ENCODE assay signal across 1 cellular context in the genomic region with DNA sequence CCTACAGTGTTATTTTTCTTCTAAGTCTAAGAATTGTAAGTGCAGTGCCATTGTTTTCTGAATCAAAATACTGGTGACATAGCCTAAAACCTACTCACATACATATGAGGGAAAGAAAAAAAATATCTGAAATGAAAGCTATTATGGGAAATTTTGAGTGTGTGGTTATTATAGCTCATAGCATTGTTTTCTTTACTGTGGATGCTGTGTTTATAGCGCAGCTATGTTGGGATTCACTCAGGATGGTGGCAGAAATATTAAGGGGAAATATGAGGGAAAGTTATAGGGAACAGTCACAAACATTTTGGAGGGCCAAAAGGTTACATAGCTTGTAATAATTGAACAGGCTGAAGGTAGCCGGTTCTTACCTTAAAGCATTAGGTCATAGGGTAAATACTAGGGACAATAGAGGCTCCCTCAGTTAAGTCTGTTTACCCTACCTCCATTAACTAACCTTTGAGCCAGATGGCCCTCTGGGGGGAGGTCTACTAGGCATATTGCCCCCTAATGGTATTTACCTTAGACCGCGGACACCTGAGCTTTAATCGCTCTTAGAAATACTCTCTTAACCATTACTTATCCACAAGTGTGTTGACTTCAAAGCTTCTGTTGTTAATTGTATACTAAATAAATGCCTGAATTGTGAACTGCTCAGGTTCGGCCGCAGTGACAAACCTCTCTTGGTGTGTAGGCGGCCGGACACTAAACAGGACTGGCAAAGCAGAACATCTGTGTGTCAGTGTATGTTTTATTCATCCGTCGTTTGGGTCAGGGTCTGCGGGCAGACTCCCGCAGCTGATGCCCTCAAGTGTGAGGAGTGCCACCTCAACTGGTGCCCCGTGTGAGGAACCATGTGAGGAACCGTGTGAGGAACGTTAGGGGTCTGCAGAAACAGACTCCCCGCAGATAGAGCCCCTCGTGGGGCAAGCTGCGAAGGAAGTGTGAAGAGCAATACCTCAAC.
A peak's percentile ranks its signal among the peaks of the same experiment; 100 is the strongest.
TF ChIP-seq lines count a peak whose summit lies in the region.

No MANE protein-coding gene starts in this region.

TF ChIP-seq in HepG2, 621 proteins besides CTCF, POLR2A, EP300 and RAD21 (continued from another document and continues in another):
- TF ChIP-seq, protein P1, sequence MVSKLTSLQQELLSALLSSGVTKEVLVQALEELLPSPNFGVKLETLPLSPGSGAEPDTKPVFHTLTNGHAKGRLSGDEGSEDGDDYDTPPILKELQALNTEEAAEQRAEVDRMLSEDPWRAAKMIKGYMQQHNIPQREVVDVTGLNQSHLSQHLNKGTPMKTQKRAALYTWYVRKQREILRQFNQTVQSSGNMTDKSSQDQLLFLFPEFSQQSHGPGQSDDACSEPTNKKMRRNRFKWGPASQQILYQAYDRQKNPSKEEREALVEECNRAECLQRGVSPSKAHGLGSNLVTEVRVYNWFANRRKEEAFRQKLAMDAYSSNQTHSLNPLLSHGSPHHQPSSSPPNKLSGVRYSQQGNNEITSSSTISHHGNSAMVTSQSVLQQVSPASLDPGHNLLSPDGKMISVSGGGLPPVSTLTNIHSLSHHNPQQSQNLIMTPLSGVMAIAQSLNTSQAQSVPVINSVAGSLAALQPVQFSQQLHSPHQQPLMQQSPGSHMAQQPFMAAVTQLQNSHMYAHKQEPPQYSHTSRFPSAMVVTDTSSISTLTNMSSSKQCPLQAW (CRISPR knock-in tag; IDR thresholded peaks at IDR 0.05), result peak; percentile 78; the same call in 1 of the 2 replicates
- TF ChIP-seq ZNF333 (CRISPR knock-in tag; IDR thresholded peaks at IDR 0.05; ENCODE audit: borderline replicate concordance), result no peak
- peak; percentile 64 for TF ChIP-seq FOXP1 (IDR thresholded peaks at IDR 0.05)
- TF ChIP-seq FOXP1 (CRISPR knock-in tag; IDR thresholded peaks at IDR 0.05), result peak; percentile 91
- TF ChIP-seq, protein P2, sequence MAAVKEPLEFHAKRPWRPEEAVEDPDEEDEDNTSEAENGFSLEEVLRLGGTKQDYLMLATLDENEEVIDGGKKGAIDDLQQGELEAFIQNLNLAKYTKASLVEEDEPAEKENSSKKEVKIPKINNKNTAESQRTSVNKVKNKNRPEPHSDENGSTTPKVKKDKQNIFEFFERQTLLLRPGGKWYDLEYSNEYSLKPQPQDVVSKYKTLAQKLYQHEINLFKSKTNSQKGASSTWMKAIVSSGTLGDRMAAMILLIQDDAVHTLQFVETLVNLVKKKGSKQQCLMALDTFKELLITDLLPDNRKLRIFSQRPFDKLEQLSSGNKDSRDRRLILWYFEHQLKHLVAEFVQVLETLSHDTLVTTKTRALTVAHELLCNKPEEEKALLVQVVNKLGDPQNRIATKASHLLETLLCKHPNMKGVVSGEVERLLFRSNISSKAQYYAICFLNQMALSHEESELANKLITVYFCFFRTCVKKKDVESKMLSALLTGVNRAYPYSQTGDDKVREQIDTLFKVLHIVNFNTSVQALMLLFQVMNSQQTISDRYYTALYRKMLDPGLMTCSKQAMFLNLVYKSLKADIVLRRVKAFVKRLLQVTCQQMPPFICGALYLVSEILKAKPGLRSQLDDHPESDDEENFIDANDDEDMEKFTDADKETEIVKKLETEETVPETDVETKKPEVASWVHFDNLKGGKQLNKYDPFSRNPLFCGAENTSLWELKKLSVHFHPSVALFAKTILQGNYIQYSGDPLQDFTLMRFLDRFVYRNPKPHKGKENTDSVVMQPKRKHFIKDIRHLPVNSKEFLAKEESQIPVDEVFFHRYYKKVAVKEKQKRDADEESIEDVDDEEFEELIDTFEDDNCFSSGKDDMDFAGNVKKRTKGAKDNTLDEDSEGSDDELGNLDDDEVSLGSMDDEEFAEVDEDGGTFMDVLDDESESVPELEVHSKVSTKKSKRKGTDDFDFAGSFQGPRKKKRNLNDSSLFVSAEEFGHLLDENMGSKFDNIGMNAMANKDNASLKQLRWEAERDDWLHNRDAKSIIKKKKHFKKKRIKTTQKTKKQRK (IDR thresholded peaks at IDR 0.05; ENCODE audit: low read length), result no peak
- TF ChIP-seq ZNF816 (CRISPR knock-in tag; IDR thresholded peaks at IDR 0.05; ENCODE audit: borderline replicate concordance), result peak; percentile 75
- peak; percentile 36; the same call in 1 of the 2 replicates for TF ChIP-seq ZKSCAN8 (CRISPR knock-in tag; IDR thresholded peaks at IDR 0.05; ENCODE audit: borderline replicate concordance)
- no peak for TF ChIP-seq ZFP36 (IDR thresholded peaks at IDR 0.05; ENCODE audit: borderline replicate concordance, low read depth, low read length, partially characterized antibody)
- TF ChIP-seq RBM22 (optimal IDR thresholded peaks at IDR 0.05; ENCODE audit: low read length), result no peak
- TF ChIP-seq, protein P3, sequence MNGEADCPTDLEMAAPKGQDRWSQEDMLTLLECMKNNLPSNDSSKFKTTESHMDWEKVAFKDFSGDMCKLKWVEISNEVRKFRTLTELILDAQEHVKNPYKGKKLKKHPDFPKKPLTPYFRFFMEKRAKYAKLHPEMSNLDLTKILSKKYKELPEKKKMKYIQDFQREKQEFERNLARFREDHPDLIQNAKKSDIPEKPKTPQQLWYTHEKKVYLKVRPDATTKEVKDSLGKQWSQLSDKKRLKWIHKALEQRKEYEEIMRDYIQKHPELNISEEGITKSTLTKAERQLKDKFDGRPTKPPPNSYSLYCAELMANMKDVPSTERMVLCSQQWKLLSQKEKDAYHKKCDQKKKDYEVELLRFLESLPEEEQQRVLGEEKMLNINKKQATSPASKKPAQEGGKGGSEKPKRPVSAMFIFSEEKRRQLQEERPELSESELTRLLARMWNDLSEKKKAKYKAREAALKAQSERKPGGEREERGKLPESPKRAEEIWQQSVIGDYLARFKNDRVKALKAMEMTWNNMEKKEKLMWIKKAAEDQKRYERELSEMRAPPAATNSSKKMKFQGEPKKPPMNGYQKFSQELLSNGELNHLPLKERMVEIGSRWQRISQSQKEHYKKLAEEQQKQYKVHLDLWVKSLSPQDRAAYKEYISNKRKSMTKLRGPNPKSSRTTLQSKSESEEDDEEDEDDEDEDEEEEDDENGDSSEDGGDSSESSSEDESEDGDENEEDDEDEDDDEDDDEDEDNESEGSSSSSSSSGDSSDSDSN (CRISPR knock-in tag; IDR thresholded peaks at IDR 0.05), result no peak
- no peak; the same call in 1 of the 2 replicates for TF ChIP-seq ZNF460 (CRISPR knock-in tag; IDR thresholded peaks at IDR 0.05; ENCODE audit: borderline replicate concordance)
- TF ChIP-seq MAF1 (CRISPR knock-in tag; IDR thresholded peaks at IDR 0.05; ENCODE audit: borderline replicate concordance), result no peak
- TF ChIP-seq, protein P4, sequence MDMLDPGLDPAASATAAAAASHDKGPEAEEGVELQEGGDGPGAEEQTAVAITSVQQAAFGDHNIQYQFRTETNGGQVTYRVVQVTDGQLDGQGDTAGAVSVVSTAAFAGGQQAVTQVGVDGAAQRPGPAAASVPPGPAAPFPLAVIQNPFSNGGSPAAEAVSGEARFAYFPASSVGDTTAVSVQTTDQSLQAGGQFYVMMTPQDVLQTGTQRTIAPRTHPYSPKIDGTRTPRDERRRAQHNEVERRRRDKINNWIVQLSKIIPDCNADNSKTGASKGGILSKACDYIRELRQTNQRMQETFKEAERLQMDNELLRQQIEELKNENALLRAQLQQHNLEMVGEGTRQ (IDR thresholded peaks at IDR 0.05; ENCODE audit: low read depth, low read length), result no peak
- TF ChIP-seq, protein P4 (CRISPR knock-in tag; IDR thresholded peaks at IDR 0.05; ENCODE audit: borderline replicate concordance), result no peak
- TF ChIP-seq SP4 (CRISPR knock-in tag; IDR thresholded peaks at IDR 0.05), result no peak
- TF ChIP-seq, protein P5, sequence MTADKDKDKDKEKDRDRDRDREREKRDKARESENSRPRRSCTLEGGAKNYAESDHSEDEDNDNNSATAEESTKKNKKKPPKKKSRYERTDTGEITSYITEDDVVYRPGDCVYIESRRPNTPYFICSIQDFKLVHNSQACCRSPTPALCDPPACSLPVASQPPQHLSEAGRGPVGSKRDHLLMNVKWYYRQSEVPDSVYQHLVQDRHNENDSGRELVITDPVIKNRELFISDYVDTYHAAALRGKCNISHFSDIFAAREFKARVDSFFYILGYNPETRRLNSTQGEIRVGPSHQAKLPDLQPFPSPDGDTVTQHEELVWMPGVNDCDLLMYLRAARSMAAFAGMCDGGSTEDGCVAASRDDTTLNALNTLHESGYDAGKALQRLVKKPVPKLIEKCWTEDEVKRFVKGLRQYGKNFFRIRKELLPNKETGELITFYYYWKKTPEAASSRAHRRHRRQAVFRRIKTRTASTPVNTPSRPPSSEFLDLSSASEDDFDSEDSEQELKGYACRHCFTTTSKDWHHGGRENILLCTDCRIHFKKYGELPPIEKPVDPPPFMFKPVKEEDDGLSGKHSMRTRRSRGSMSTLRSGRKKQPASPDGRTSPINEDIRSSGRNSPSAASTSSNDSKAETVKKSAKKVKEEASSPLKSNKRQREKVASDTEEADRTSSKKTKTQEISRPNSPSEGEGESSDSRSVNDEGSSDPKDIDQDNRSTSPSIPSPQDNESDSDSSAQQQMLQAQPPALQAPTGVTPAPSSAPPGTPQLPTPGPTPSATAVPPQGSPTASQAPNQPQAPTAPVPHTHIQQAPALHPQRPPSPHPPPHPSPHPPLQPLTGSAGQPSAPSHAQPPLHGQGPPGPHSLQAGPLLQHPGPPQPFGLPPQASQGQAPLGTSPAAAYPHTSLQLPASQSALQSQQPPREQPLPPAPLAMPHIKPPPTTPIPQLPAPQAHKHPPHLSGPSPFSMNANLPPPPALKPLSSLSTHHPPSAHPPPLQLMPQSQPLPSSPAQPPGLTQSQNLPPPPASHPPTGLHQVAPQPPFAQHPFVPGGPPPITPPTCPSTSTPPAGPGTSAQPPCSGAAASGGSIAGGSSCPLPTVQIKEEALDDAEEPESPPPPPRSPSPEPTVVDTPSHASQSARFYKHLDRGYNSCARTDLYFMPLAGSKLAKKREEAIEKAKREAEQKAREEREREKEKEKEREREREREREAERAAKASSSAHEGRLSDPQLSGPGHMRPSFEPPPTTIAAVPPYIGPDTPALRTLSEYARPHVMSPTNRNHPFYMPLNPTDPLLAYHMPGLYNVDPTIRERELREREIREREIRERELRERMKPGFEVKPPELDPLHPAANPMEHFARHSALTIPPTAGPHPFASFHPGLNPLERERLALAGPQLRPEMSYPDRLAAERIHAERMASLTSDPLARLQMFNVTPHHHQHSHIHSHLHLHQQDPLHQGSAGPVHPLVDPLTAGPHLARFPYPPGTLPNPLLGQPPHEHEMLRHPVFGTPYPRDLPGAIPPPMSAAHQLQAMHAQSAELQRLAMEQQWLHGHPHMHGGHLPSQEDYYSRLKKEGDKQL (CRISPR knock-in tag; IDR thresholded peaks at IDR 0.05; ENCODE audit: low read depth), result peak; percentile 95
- no peak for TF ChIP-seq ZNF839 (CRISPR knock-in tag; IDR thresholded peaks at IDR 0.05; ENCODE audit: borderline replicate concordance)
- TF ChIP-seq ZSCAN30 (CRISPR knock-in tag; IDR thresholded peaks at IDR 0.05), result no peak
- peak; percentile 20 for TF ChIP-seq YY1 (IDR thresholded peaks at IDR 0.05; ENCODE audit: insufficient read depth, insufficient replicate concordance, low read depth, low read length)
- TF ChIP-seq, protein P6, sequence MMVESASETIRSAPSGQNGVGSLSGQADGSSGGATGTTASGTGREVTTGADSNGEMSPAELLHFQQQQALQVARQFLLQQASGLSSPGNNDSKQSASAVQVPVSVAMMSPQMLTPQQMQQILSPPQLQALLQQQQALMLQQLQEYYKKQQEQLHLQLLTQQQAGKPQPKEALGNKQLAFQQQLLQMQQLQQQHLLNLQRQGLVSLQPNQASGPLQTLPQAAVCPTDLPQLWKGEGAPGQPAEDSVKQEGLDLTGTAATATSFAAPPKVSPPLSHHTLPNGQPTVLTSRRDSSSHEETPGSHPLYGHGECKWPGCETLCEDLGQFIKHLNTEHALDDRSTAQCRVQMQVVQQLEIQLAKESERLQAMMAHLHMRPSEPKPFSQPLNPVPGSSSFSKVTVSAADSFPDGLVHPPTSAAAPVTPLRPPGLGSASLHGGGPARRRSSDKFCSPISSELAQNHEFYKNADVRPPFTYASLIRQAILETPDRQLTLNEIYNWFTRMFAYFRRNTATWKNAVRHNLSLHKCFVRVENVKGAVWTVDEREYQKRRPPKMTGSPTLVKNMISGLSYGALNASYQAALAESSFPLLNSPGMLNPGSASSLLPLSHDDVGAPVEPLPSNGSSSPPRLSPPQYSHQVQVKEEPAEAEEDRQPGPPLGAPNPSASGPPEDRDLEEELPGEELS (CRISPR knock-in tag; IDR thresholded peaks at IDR 0.05), result peak; percentile 98
- TF ChIP-seq, protein P7, sequence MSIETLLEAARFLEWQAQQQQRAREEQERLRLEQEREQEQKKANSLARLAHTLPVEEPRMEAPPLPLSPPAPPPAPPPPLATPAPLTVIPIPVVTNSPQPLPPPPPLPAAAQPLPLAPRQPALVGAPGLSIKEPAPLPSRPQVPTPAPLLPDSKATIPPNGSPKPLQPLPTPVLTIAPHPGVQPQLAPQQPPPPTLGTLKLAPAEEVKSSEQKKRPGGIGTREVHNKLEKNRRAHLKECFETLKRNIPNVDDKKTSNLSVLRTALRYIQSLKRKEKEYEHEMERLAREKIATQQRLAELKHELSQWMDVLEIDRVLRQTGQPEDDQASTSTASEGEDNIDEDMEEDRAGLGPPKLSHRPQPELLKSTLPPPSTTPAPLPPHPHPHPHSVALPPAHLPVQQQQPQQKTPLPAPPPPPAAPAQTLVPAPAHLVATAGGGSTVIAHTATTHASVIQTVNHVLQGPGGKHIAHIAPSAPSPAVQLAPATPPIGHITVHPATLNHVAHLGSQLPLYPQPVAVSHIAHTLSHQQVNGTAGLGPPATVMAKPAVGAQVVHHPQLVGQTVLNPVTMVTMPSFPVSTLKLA (IDR thresholded peaks at IDR 0.05), result no peak
- no peak for TF ChIP-seq ZMAT3 (CRISPR knock-in tag; conservative IDR thresholded peaks at IDR 0.05)
- no peak for TF ChIP-seq DNMT1 (CRISPR knock-in tag; IDR thresholded peaks at IDR 0.05)
- TF ChIP-seq SOX6 (IDR thresholded peaks at IDR 0.05), result no peak
- TF ChIP-seq SOX6 (CRISPR knock-in tag; IDR thresholded peaks at IDR 0.05), result peak; percentile 99
- TF ChIP-seq, protein P8, sequence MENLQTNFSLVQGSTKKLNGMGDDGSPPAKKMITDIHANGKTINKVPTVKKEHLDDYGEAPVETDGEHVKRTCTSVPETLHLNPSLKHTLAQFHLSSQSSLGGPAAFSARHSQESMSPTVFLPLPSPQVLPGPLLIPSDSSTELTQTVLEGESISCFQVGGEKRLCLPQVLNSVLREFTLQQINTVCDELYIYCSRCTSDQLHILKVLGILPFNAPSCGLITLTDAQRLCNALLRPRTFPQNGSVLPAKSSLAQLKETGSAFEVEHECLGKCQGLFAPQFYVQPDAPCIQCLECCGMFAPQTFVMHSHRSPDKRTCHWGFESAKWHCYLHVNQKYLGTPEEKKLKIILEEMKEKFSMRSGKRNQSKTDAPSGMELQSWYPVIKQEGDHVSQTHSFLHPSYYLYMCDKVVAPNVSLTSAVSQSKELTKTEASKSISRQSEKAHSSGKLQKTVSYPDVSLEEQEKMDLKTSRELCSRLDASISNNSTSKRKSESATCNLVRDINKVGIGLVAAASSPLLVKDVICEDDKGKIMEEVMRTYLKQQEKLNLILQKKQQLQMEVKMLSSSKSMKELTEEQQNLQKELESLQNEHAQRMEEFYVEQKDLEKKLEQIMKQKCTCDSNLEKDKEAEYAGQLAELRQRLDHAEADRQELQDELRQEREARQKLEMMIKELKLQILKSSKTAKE (CRISPR knock-in tag; IDR thresholded peaks at IDR 0.05; ENCODE audit: borderline replicate concordance), result no peak
- no peak for TF ChIP-seq SP2 (CRISPR knock-in tag; IDR thresholded peaks at IDR 0.05)
